Comparison of ENCODE assay signal across 8 cellular contexts in genomic region chr10:104331208-104331838, GRCh38. TPM values are rescaled to one million over a fixed set of nuclear protein-coding genes. Genes with fewer than 3 reads are reported as not detected.
DNase-seq lines count a peak whose midpoint lies in the region; ATAC-seq and TF ChIP-seq lines count a peak whose summit lies in the region.

No MANE protein-coding gene starts in this region.

- ATAC-seq in GM21447 (IDR thresholded peaks at IDR 0.05; ENCODE audit: unreplicated experiment): no peak
- no peak for ATAC-seq in HG03159 (IDR thresholded peaks at IDR 0.05; ENCODE audit: unreplicated experiment)

- no peak for TF ChIP-seq CTCF in dorsolateral prefrontal cortex (IDR thresholded peaks at IDR 0.05 in 54 of 56, conservative IDR thresholded peaks at IDR 0.05 in 2 of 56; ENCODE audit: low read depth in 1 of 56, partially characterized antibody in 56 of 56)

- H3K4me3 ChIP-seq in dorsolateral prefrontal cortex (peak overlapping the region in 1 of 59 donors; percentile 5), mucosa of rectum (ENCODE audit: low read length in 2 of 2) (peak overlapping the region; percentile 2 to 20)

- H3K36me3 ChIP-seq in mucosa of rectum (ENCODE audit: control insufficient read depth in 2 of 2, insufficient read depth in 2 of 2, low read length in 2 of 2): no peaks in the 10 kb centered on the region

- H3K4me1 ChIP-seq in mucosa of rectum (ENCODE audit: control insufficient read depth in 2 of 2, insufficient read depth in 2 of 2, low read length in 2 of 2): peaks cover 44 to 58% of the 10 kb centered on the region in 2 donors

- DNase-seq in COLO668 (lab: John Stamatoyannopoulos, UW; ENCODE audit: unreplicated experiment): peak; percentile 9
- DNase-seq in NCI-H2227 (lab: John Stamatoyannopoulos, UW; ENCODE audit: unreplicated experiment): peak; percentile 84
- peak in 1 of 10 donors; percentile 26 for DNase-seq in dorsolateral prefrontal cortex
- DNase-seq in SIG-M5 (lab: John Stamatoyannopoulos, UW): no peak
- no peak for DNase-seq in DMS79 (lab: John Stamatoyannopoulos, UW)

- H3K9me3 ChIP-seq in mucosa of rectum (ENCODE audit: control insufficient read depth in 2 of 2, low read length in 2 of 2): no peaks in the 10 kb centered on the region

- H3K27me3 ChIP-seq in dorsolateral prefrontal cortex: no peaks in the 10 kb centered on the region
- H3K27me3 ChIP-seq in mucosa of rectum (ENCODE audit: control insufficient read depth in 2 of 2, insufficient read depth in 2 of 2, low read length in 2 of 2): no peaks in the 10 kb centered on the region

- intact Hi-C loops in dorsolateral prefrontal cortex (cut with DNase I): no loop called here

- peak overlapping the region in 1 of 2 donors; percentile 44 for H3K9ac ChIP-seq in mucosa of rectum (ENCODE audit: low read depth in 1 of 2, low read length in 2 of 2)

- peak overlapping the region in 56 of 59 donors; percentile 30 to 98 (median 92) for H3K27ac ChIP-seq in dorsolateral prefrontal cortex
- H3K27ac ChIP-seq in mucosa of rectum (ENCODE audit: low read depth in 2 of 2, low read length in 2 of 2): peak overlapping the region; percentile 59 to 62

RNA-seq across cellular contexts. Expression of gene ITPRIP, which starts 6.9 kb away (rescaled TPM):
- total RNA-seq in dorsolateral prefrontal cortex: 10 to 100 TPM in 9 of 120 experiments, 1 to 10 TPM in 111; 2.7 to 14.6 (median 6.1) TPM

RNA-seq across cellular contexts. Expression of gene CFAP58, which starts 22.3 kb away (rescaled TPM):
- total RNA-seq in dorsolateral prefrontal cortex: 1 to 10 TPM in 35 of 120 experiments, under 1 TPM in 85; 0.20 to 3.7 (median 0.77) TPM

Comparison
In these comparisons a context has a peak if more than half of its experiments do, and no peak if none do; other contexts are left out.
1. DNase-seq: peak in COLO668 (single experiment) and NCI-H2227 (single experiment); none in SIG-M5 (single experiment) and DMS79 (single experiment).